Comparison of ENCODE assay signal across 16 cellular contexts in genomic region chr2:105779394-105779793, GRCh38. TPM values are rescaled to one million over a fixed set of nuclear protein-coding genes. Genes with fewer than 3 reads are reported as not detected.
DNase-seq lines count a peak whose midpoint lies in the region; ATAC-seq and TF ChIP-seq lines count a peak whose summit lies in the region.
"Had no signal": no experiment of that assay in that cellular context is flagged by ENCODE, and none has a peak within 500 bp of the region (broad histone marks: within the 10 kb centered on the region; RNA-seq: fewer than 3 reads in every experiment).

No MANE protein-coding gene starts in this region.

- peak overlapping the region; percentile 27 to 92 (median 82) for H3K4me3 Mint-ChIP-seq in CD4-positive, alpha-beta memory T cell
- peak overlapping the region in 1 of 2 donors; percentile 73 for H3K4me3 Mint-ChIP-seq in activated T-cell treated with anti-CD3 and anti-CD28 coated beads, Interleukin-2, amount 50 U/mL, for 72 hours

- no peaks in the 10 kb centered on the region for H3K27me3 ChIP-seq in BLaER1
- no peaks in the 10 kb centered on the region for H3K27me3 ChIP-seq in CD4-positive, alpha-beta memory T cell (ENCODE audit: insufficient read depth, low read length)
- H3K27me3 ChIP-seq: gastroesophageal sphincter, pancreas had no signal

- no peak overlapping the region for H3K27ac ChIP-seq in BLaER1
- peak overlapping the region; percentile 30 for H3K27ac ChIP-seq in CD4-positive, alpha-beta memory T cell (ENCODE audit: low read depth, low read length)
- H3K27ac ChIP-seq: C4-2B, gastroesophageal sphincter, pancreas, thoracic aorta had no signal

- H3K36me3 ChIP-seq in BLaER1 = peaks cover 41% of the 10 kb centered on the region
- no peaks in the 10 kb centered on the region for H3K36me3 ChIP-seq in CD4-positive, alpha-beta memory T cell (ENCODE audit: insufficient read depth, low read length)
- no peaks in the 10 kb centered on the region for H3K36me3 ChIP-seq in mucosa of descending colon (ENCODE audit: low read depth)
- H3K36me3 ChIP-seq: gastroesophageal sphincter, pancreas, thoracic aorta had no signal

- DNase-seq in CD4-positive, alpha-beta memory T cell = no peak
- no peak for DNase-seq in activated T-cell treated with anti-CD3 and anti-CD28 coated beads, Interleukin-2, amount 50 U/mL, for 72 hours
- DNase-seq in mucosa of descending colon = no peak
- no peak for DNase-seq in omental fat pad (ENCODE audit: low spot score)
- no peak for DNase-seq in AG08396 (ENCODE audit: low spot score)
- DNase-seq: cerebellar nuclear complex, KBM-7, NCI-H1105 treated with DMSO at 0.1 percent for 48 hours, NCI-H510A treated with DMSO at 0.1 percent for 48 hours, pancreas had no signal

- POLR2A ChIA-PET in CD4-positive, alpha-beta memory T cell (lab: Charles Lee; ENCODE audit: partially characterized antibody) = interaction anchor here (0.7 to 9.9 kb wide), 5 partner anchors 8 to 157 kb away, joined by 3 to 82 read pairs (median 3); no protein-coding TSS in a partner anchor

- peaks cover 100% of the 10 kb centered on the region for H4K20me1 ChIP-seq in BLaER1

- H3K4me2 ChIP-seq in BLaER1 = peak overlapping the region; percentile 93

- H3K9me3 Mint-ChIP-seq in CD4-positive, alpha-beta memory T cell = no peaks in the 10 kb centered on the region
- H3K9me3 Mint-ChIP-seq in activated T-cell treated with anti-CD3 and anti-CD28 coated beads, Interleukin-2, amount 50 U/mL, for 72 hours = no peaks in the 10 kb centered on the region

- no peak for ATAC-seq in activated T-cell treated with anti-CD3 and anti-CD28 coated beads, Interleukin-2, amount 50 U/mL, for 72 hours (replicated peaks in 1 of 2)
- ATAC-seq in mucosa of descending colon (peak; percentile 16), omental fat pad (ENCODE audit: low FRiP score) (no peak), HG03039 (IDR thresholded peaks at IDR 0.05; ENCODE audit: unreplicated experiment) (no peak)
- ATAC-seq: gastroesophageal sphincter, GM12878 had no signal

- peaks cover 80 to 98% (median 93%) of the 10 kb centered on the region in 4 donors for H3K4me1 Mint-ChIP-seq in CD4-positive, alpha-beta memory T cell
- peaks cover 97% of the 10 kb centered on the region for H3K4me1 Mint-ChIP-seq in activated T-cell treated with anti-CD3 and anti-CD28 coated beads, Interleukin-2, amount 50 U/mL, for 72 hours (ENCODE audit: low read depth)

- TF ChIP-seq CTCF in mucosa of descending colon (IDR thresholded peaks at IDR 0.05) (no peak), omental fat pad (IDR thresholded peaks at IDR 0.05) (no peak)

- H3K27me3 Mint-ChIP-seq in CD4-positive, alpha-beta memory T cell = no peaks in the 10 kb centered on the region
- no peaks in the 10 kb centered on the region for H3K27me3 Mint-ChIP-seq in activated T-cell treated with anti-CD3 and anti-CD28 coated beads, Interleukin-2, amount 50 U/mL, for 72 hours (ENCODE audit: low read depth)

- CTCF ChIA-PET in CD4-positive, alpha-beta memory T cell (lab: Charles Lee; ENCODE audit: partially characterized antibody) = interaction anchor here (0.7 to 9.5 kb wide), 10 partner anchors 8 to 381 kb away, joined by 3 to 83 read pairs (median 4); no protein-coding TSS in a partner anchor

- H3K4me3 ChIP-seq in BLaER1 (no peak overlapping the region), mucosa of descending colon (no peak overlapping the region)
- no peak overlapping the region for H3K4me3 ChIP-seq in CD4-positive, alpha-beta memory T cell (ENCODE audit: low read length in 2 of 2)
- H3K4me3 ChIP-seq: gastroesophageal sphincter, GM12878, pancreas, thoracic aorta had no signal

- H3K9me3 ChIP-seq in BLaER1 (no peaks in the 10 kb centered on the region), mucosa of descending colon (no peaks in the 10 kb centered on the region)
- no peaks in the 10 kb centered on the region for H3K9me3 ChIP-seq in CD4-positive, alpha-beta memory T cell (ENCODE audit: control insufficient read depth in 1 of 2, low read length in 2 of 2)
- H3K9me3 ChIP-seq: gastroesophageal sphincter, pancreas, thoracic aorta had no signal

- H3K36me3 Mint-ChIP-seq in CD4-positive, alpha-beta memory T cell = peaks cover 7 to 34% of the 10 kb centered on the region in 2 donors
- H3K36me3 Mint-ChIP-seq in activated T-cell treated with anti-CD3 and anti-CD28 coated beads, Interleukin-2, amount 50 U/mL, for 72 hours (ENCODE audit: insufficient read depth in 2 of 2) = peaks cover 4 to 5% of the 10 kb centered on the region in 2 donors

- H3K9ac ChIP-seq in BLaER1 = no peak overlapping the region

- H3K27ac Mint-ChIP-seq in CD4-positive, alpha-beta memory T cell = peak overlapping the region; percentile 71 to 98 (median 92)
- H3K27ac Mint-ChIP-seq in activated T-cell treated with anti-CD3 and anti-CD28 coated beads, Interleukin-2, amount 50 U/mL, for 72 hours = peak overlapping the region; percentile 80

- intact Hi-C loops in CD4-positive, alpha-beta memory T cell (cut with micrococcal nuclease) = no loop called here
- intact Hi-C loops in mucosa of descending colon (cut with DNase I, micrococcal nuclease) = no loop called here

- peaks cover 100% of the 10 kb centered on the region for H3K4me1 ChIP-seq in BLaER1
- peaks cover 100% of the 10 kb centered on the region for H3K4me1 ChIP-seq in CD4-positive, alpha-beta memory T cell (ENCODE audit: insufficient read depth, low read length)
- peaks cover 16% of the 10 kb centered on the region for H3K4me1 ChIP-seq in mucosa of descending colon (ENCODE audit: low read depth)

RNA-seq across cellular contexts. Expression of gene NCK2, which starts 34.7 kb away (rescaled TPM):
- total RNA-seq in CD4-positive, alpha-beta memory T cell = 10 to 100 TPM; 98.1 to 98.6 TPM
- polyA plus RNA-seq in CD4-positive, alpha-beta memory T cell = 10 to 100 TPM; 58.0 to 76.6 TPM
- total RNA-seq in activated T-cell treated with anti-CD3 and anti-CD28 coated beads, Interleukin-2, amount 50 U/mL, for 72 hours = 100 to 1,000 TPM; 159 to 161 TPM
- total RNA-seq in mucosa of descending colon (10 to 100 TPM; 52.2 to 66.4 (median 57.6) TPM), omental fat pad (10 to 100 TPM; 32.6 to 43.7 (median 38.7) TPM)
